28 cellular contexts compared by ENCODE assay signal in the genomic region with DNA sequence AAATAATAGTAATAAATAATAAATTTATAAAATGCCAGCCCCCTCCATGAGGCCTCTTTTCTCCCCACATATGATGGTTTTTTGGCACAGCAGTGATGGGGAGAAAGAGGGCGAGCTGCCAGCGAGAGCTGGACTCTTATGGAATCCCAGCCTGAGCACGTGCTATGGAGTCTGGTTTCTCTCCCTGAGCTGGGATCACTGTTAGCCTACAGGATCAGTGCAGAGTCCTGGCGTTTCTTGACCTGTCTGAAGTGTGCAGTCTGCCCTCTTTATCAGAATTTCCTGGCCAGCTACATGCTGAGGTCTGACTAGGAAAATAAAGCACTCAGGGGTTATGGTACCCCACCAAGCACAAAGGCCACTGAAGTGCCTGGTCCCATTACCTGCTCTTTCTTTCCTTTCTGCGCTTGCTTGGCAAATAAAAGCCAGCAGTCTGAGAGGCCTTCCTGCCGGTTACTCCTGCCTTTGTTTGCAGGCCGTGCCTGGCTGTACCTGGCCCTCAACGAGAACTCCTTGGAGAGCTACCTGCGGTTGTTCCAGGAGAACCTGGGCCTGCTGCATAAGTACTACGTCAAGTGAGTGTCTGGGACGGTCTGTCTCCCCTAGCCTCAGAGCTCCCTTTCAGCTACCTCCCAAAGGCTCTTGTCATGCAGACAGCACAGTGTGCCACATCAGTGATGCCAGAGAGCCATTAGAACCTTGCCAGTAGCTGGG. TPM values are rescaled to one million over a fixed set of nuclear protein-coding genes. Genes with fewer than 3 reads are reported as not detected.
DNase-seq lines count a peak whose midpoint lies in the region; ATAC-seq and TF ChIP-seq lines count a peak whose summit lies in the region.
"Had no signal": no experiment of that assay in that cellular context is flagged by ENCODE, and none has a peak within 500 bp of the region (broad histone marks: within the 10 kb centered on the region; RNA-seq: fewer than 3 reads in every experiment).

No MANE protein-coding gene starts in this region.

- no peaks in the 10 kb centered on the region for H3K27me3 Mint-ChIP-seq in endodermal cell (ENCODE audit: insufficient read depth)
- H3K27me3 Mint-ChIP-seq: naive thymus-derived CD4-positive, alpha-beta T cell; T-cell had no signal

- peaks cover 46% of the 10 kb centered on the region for H3K36me3 ChIP-seq in endodermal cell (ENCODE audit: control insufficient read depth, insufficient read depth, low read length)
- peaks cover 0 to 31% (median under 1%) of the 10 kb centered on the region in 4 donors for H3K36me3 ChIP-seq in right lobe of liver
- peaks cover 43 to 69% (median 64%) of the 10 kb centered on the region in 4 donors for H3K36me3 ChIP-seq in stomach
- H3K36me3 ChIP-seq in prostate gland: peaks cover 0 to 3% of the 10 kb centered on the region in 2 donors

- DNase-seq in NCI-H2196 treated with DMSO at 0.1 percent for 48 hours (lab: John Stamatoyannopoulos, UW; ENCODE audit: unreplicated experiment) (peak; percentile 16), endodermal cell (no peak), right lobe of liver (no peak), stomach (peak; percentile 82), NCI-H187 treated with DMSO at 0.1 percent for 48 hours (lab: John Stamatoyannopoulos, UW) (no peak), cerebellar cortex (ENCODE audit: low spot score) (no peak), prostate gland (ENCODE audit: low spot score) (no peak)
- DNase-seq: activated CD4-positive, alpha-beta T cell treated with anti-CD3 and anti-CD28 coated beads for 48 hours; AML-193; DND-41; hippocampal formation; mesendoderm; MV-4-11; naive thymus-derived CD4-positive, alpha-beta T cell; NCI-H1930; NCI-H524 treated with DMSO at 0.1 percent for 48 hours; pancreas; SHP77; stimulated activated CD4-positive, alpha-beta T cell treated with anti-CD3 and anti-CD28 coated beads, Interleukin-2, amount 100 ng/mL, for 24 hours; stimulated activated naive CD4-positive, alpha-beta T cell treated with Interleukin-2 at 50 U/mL for 16 hours; T-cell; tibial artery had no signal

- TF ChIP-seq EP300 in stomach (IDR thresholded peaks at IDR 0.05): no peak

- no peak overlapping the region for H3K9ac ChIP-seq in endodermal cell (ENCODE audit: extremely low read depth, low read length, poor library complexity, severe bottlenecking)
- H3K9ac ChIP-seq: KMS-11 had no signal

- peak; percentile 4 to 13 (median 8) for ATAC-seq in right lobe of liver
- ATAC-seq: activated naive CD4-positive, alpha-beta T cell treated with anti-CD3 and anti-CD28 coated beads, Interleukin-2, amount 50 U/mL, for 72 hours; naive thymus-derived CD4-positive, alpha-beta T cell; T-cell had no signal

- H3K4me1 Mint-ChIP-seq in endodermal cell: no peaks in the 10 kb centered on the region

- TF ChIP-seq POLR2A in right lobe of liver (IDR thresholded peaks at IDR 0.05): no peak
- TF ChIP-seq POLR2A in stomach (IDR thresholded peaks at IDR 0.05): no peak
- TF ChIP-seq POLR2A in prostate gland (IDR thresholded peaks at IDR 0.05): no peak

- H3K27me3 ChIP-seq in endodermal cell (ENCODE audit: control insufficient read depth, insufficient read depth, low read length, poor library complexity, severe bottlenecking) (no peaks in the 10 kb centered on the region), right lobe of liver (no peaks in the 10 kb centered on the region), stomach (no peaks in the 10 kb centered on the region), prostate gland (replicated peaks; ENCODE audit: insufficient read depth) (no peaks in the 10 kb centered on the region)
- H3K27me3 ChIP-seq: pancreas, tibial artery had no signal

- H3K4me3 ChIP-seq in endodermal cell (ENCODE audit: low read length): no peak overlapping the region
- no peak overlapping the region for H3K4me3 ChIP-seq in right lobe of liver
- H3K4me3 ChIP-seq in stomach: no peak overlapping the region
- H3K4me3 ChIP-seq in prostate gland: no peak overlapping the region
- H3K4me3 ChIP-seq: HAP-1, pancreas, skin epidermis, tibial artery had no signal

- no peaks in the 10 kb centered on the region for H3K4me1 ChIP-seq in endodermal cell (ENCODE audit: control insufficient read depth, insufficient read depth, low read length)
- H3K4me1 ChIP-seq in right lobe of liver: peaks cover 0 to 21% (median 11%) of the 10 kb centered on the region in 4 donors
- peaks cover 27 to 76% (median 43%) of the 10 kb centered on the region in 4 donors for H3K4me1 ChIP-seq in stomach
- H3K4me1 ChIP-seq in prostate gland (replicated peaks): no peaks in the 10 kb centered on the region
- H3K4me1 ChIP-seq: HAP-1, pancreas had no signal

- peaks cover 4% of the 10 kb centered on the region for H3K9me3 Mint-ChIP-seq in endodermal cell
- H3K9me3 Mint-ChIP-seq: activated naive CD4-positive, alpha-beta T cell treated with anti-CD3 and anti-CD28 coated beads, Interleukin-2, amount 50 U/mL, for 72 hours; activated T-helper 1 cell treated with anti-CD3 and anti-CD28 coated beads, Interleukin-12 subunit alpha, Interleukin-12 subunit beta, Interleukin-2, Interleukin-4 antibody, amounts not matched to agents 30 ng/mL and 10 ng/mL and 1 ng/mL, durations not matched to agents 14 hours and 24 hours and 36 hours; naive thymus-derived CD4-positive, alpha-beta T cell; T-cell had no signal

- TF ChIP-seq CTCF in endodermal cell (conservative IDR thresholded peaks at IDR 0.05) (no peak), right lobe of liver (IDR thresholded peaks at IDR 0.05) (no peak), stomach (IDR thresholded peaks at IDR 0.05) (peak in 1 of 7 experiments; percentile 4), prostate gland (IDR thresholded peaks at IDR 0.05) (no peak)

- peak overlapping the region; percentile 20 for H3K27ac Mint-ChIP-seq in endodermal cell
- H3K27ac Mint-ChIP-seq: activated T-helper 1 cell treated with anti-CD3 and anti-CD28 coated beads, Interleukin-12 subunit alpha, Interleukin-12 subunit beta, Interleukin-2, Interleukin-4 antibody, amounts not matched to agents 30 ng/mL and 10 ng/mL and 1 ng/mL, durations not matched to agents 14 hours and 24 hours and 36 hours; T-cell had no signal

- H3K9me3 ChIP-seq in endodermal cell (ENCODE audit: control insufficient read depth, low read length) (no peaks in the 10 kb centered on the region), right lobe of liver (no peaks in the 10 kb centered on the region), stomach (no peaks in the 10 kb centered on the region), prostate gland (no peaks in the 10 kb centered on the region)
- H3K9me3 ChIP-seq: HAP-1, pancreas, tibial artery had no signal

- WGBS in endodermal cell (ENCODE audit: insufficient coverage in 1 of 2, insufficient read length in 1 of 2), 2 experiments: 92 to 98% methylated on average over 10 to 11 of the region's 11 CpGs
- WGBS in right lobe of liver (ENCODE audit: insufficient coverage, low coverage, low lambda C conversion rate, missing lambda C conversion rate): 87% methylated on average over 7 of the region's 11 CpGs
- WGBS in stomach, 5 donors: 28 to 52% (median 48%) methylated on average over 11 of the region's 11 CpGs
- WGBS in prostate gland: 79% methylated on average over 11 of the region's 11 CpGs

- H3K27ac ChIP-seq in endodermal cell (ENCODE audit: low read depth, low read length) (no peak overlapping the region), right lobe of liver (peak overlapping the region in 2 of 3 donors; percentile 44 to 54), stomach (peak overlapping the region; percentile 72 to 91 (median 85)), prostate gland (no peak overlapping the region)
- H3K27ac ChIP-seq: KMS-11, pancreas, skin epidermis, tibial artery had no signal

- intact Hi-C loops in right lobe of liver (cut with DNase I) (no loop called here), stomach (cut with DNase I; ENCODE audit: low total_unique reads) (no loop called here), prostate gland (cut with DNase I) (no loop called here)

- no peak overlapping the region for H3K4me3 Mint-ChIP-seq in endodermal cell
- H3K4me3 Mint-ChIP-seq: activated T-helper 1 cell treated with anti-CD3 and anti-CD28 coated beads, Interleukin-12 subunit alpha, Interleukin-12 subunit beta, Interleukin-2, Interleukin-4 antibody, amounts not matched to agents 30 ng/mL and 10 ng/mL and 1 ng/mL, durations not matched to agents 14 hours and 24 hours and 36 hours; naive thymus-derived CD4-positive, alpha-beta T cell; T-cell had no signal

- peaks cover 49% of the 10 kb centered on the region for H3K36me3 Mint-ChIP-seq in endodermal cell (ENCODE audit: low read depth)
- H3K36me3 Mint-ChIP-seq: activated naive CD4-positive, alpha-beta T cell treated with anti-CD3 and anti-CD28 coated beads, Interleukin-2, amount 50 U/mL, for 72 hours had no signal

RNA-seq across cellular contexts. Expression of a gene that starts 18.5 kb away (rescaled TPM):
- 1 to 10 TPM; 1.8 to 3.5 TPM for total RNA-seq in endodermal cell
- 1.4 TPM for polyA plus RNA-seq in endodermal cell (2013, experiment 1 of 2)
- polyA plus RNA-seq in endodermal cell (2013, experiment 2 of 2): 0.95 TPM
- total RNA-seq in right lobe of liver: 10 to 100 TPM in 1 of 6 experiments, 1 to 10 TPM in 4, under 1 TPM in 1; 0.69 to 11.6 (median 3.2) TPM
- total RNA-seq in stomach: 10 to 100 TPM in 2 of 5 donors, 1 to 10 TPM in 2, not detected in 1; 1.8 to 16.9 (median 7.5) TPM
- polyA plus RNA-seq in stomach: 1 to 10 TPM in 2 of 3 donors, under 1 TPM in 1; 0.75 to 4.1 (median 1.9) TPM
- 1 to 10 TPM; 1.1 to 1.4 TPM for total RNA-seq in prostate gland

RNA-seq across cellular contexts. Expression of a gene that starts 24.7 kb away (rescaled TPM):
- 1 to 10 TPM in 1 of 2 donors, under 1 TPM in 1; 0.46 to 3.2 TPM for total RNA-seq in endodermal cell
- polyA plus RNA-seq in endodermal cell (2013, experiment 1 of 2): 0.36 TPM
- polyA plus RNA-seq in endodermal cell (2013, experiment 2 of 2): not detected
- total RNA-seq in right lobe of liver: 10 to 100 TPM; 15.8 to 33.5 (median 19.1) TPM
- 1 to 10 TPM in 2 of 5 donors, not detected in 3; 2.2 to 4.9 TPM for total RNA-seq in stomach
- polyA plus RNA-seq in stomach: under 1 TPM in 2 of 3 donors, not detected in 1; 0.10 to 0.75 TPM
- not detected for total RNA-seq in prostate gland
- total RNA-seq: activated naive CD4-positive, alpha-beta T cell treated with anti-CD3 and anti-CD28 coated beads, Interleukin-2, amount 50 U/mL, for 72 hours; activated T-helper 1 cell treated with anti-CD3 and anti-CD28 coated beads, Interleukin-12 subunit alpha, Interleukin-12 subunit beta, Interleukin-2, Interleukin-4 antibody, amounts not matched to agents 30 ng/mL and 10 ng/mL and 1 ng/mL, durations not matched to agents 14 hours and 24 hours and 36 hours; astrocyte; naive thymus-derived CD4-positive, alpha-beta T cell; pancreas; T-cell had no signal
- polyA plus RNA-seq: naive thymus-derived CD4-positive, alpha-beta T cell; pancreas had no signal

RNA-seq across cellular contexts. Expression of a gene that starts 33.5 kb away (rescaled TPM):
- total RNA-seq in endodermal cell: 10 to 100 TPM; 46.9 to 50.4 TPM
- polyA plus RNA-seq in endodermal cell (2013, experiment 1 of 2): 41.0 TPM
- polyA plus RNA-seq in endodermal cell (2013, experiment 2 of 2): 37.9 TPM
- 10 to 100 TPM; 15.6 to 27.9 (median 20.2) TPM for total RNA-seq in right lobe of liver
- 10 to 100 TPM; 22.3 to 63.0 (median 36.2) TPM for total RNA-seq in stomach
- 10 to 100 TPM; 19.3 to 33.9 (median 25.2) TPM for polyA plus RNA-seq in stomach
- 10 to 100 TPM; 29.0 to 60.4 TPM for total RNA-seq in prostate gland

RNA-seq across cellular contexts. Expression of a gene that starts 41.0 kb away (rescaled TPM):
- total RNA-seq in endodermal cell: 10 to 100 TPM; 58.4 to 60.6 TPM
- 26.4 TPM for polyA plus RNA-seq in endodermal cell (2013, experiment 1 of 2)
- 23.9 TPM for polyA plus RNA-seq in endodermal cell (2013, experiment 2 of 2)
- 10 to 100 TPM in 1 of 6 experiments, 1 to 10 TPM in 5; 4.0 to 13.1 (median 6.0) TPM for total RNA-seq in right lobe of liver
- total RNA-seq in stomach: 10 to 100 TPM; 47.0 to 92.1 (median 81.3) TPM
- 100 to 1,000 TPM in 1 of 3 donors, 10 to 100 TPM in 2; 17.5 to 128 (median 44.6) TPM for polyA plus RNA-seq in stomach
- 100 to 1,000 TPM in 1 of 2 donors, 10 to 100 TPM in 1; 33.1 to 111 TPM for total RNA-seq in prostate gland
- total RNA-seq: activated T-helper 1 cell treated with anti-CD3 and anti-CD28 coated beads, Interleukin-12 subunit alpha, Interleukin-12 subunit beta, Interleukin-2, Interleukin-4 antibody, amounts not matched to agents 30 ng/mL and 10 ng/mL and 1 ng/mL, durations not matched to agents 14 hours and 24 hours and 36 hours had no signal

Comparison
In these comparisons a context has a peak if more than half of its experiments do, and no peak if none do; other contexts are left out.
1. DNase-seq: peak in NCI-H2196 treated with DMSO at 0.1 percent for 48 hours (single experiment) and stomach (single experiment); none in endodermal cell (single experiment), right lobe of liver (0 of 3), NCI-H187 treated with DMSO at 0.1 percent for 48 hours (single experiment), cerebellar cortex (single experiment) and prostate gland (single experiment).
2. H3K27ac ChIP-seq: peak in right lobe of liver (2 of 3) and stomach (5 of 5); none in endodermal cell (single experiment) and prostate gland (0 of 2).